8 cellular contexts compared by ENCODE assay signal in genomic region chr1:240492832-240493440, GRCh38.
DNase-seq lines count a peak whose midpoint lies in the region; ATAC-seq and TF ChIP-seq lines count a peak whose summit lies in the region.

No MANE protein-coding gene starts in this region.

- 69 to 70% methylated on average over 50 to 52 of the region's 52 CpGs for WGBS in lower leg skin, 2 donors

- TF ChIP-seq CTCF in lower leg skin (IDR thresholded peaks at IDR 0.05) = no peak
- no peak for TF ChIP-seq CTCF in GM10266 (IDR thresholded peaks at IDR 0.05; ENCODE audit: control insufficient read depth, insufficient read depth, low read depth, missing control alignments)

- DNase-seq in NCI-H2171 treated with DMSO at 0.1 percent for 48 hours (lab: John Stamatoyannopoulos, UW) (peak; percentile 13), NCI-H2171 (lab: John Stamatoyannopoulos, UW) (no peak), fibroblast of the conjunctiva (ENCODE audit: low read depth) (peak; percentile 42), retina (peak; percentile 56), lower leg skin (ENCODE audit: low spot score in 2 of 2) (no peak), GM10266 (ENCODE audit: extremely low spot score) (no peak)
- DNase-seq in activated CD4-positive, alpha-beta memory T cell treated with anti-CD3 and anti-CD28 coated beads for 36 hours = peak; percentile 30

- no peak for ATAC-seq in HG03159 (IDR thresholded peaks at IDR 0.05; ENCODE audit: unreplicated experiment)

- no peaks in the 10 kb centered on the region for H3K9me3 Mint-ChIP-seq in activated CD4-positive, alpha-beta memory T cell treated with anti-CD3 and anti-CD28 coated beads for 36 hours

- H3K27ac Mint-ChIP-seq in activated CD4-positive, alpha-beta memory T cell treated with anti-CD3 and anti-CD28 coated beads for 36 hours = no peak overlapping the region

- intact Hi-C loops in activated CD4-positive, alpha-beta memory T cell treated with anti-CD3 and anti-CD28 coated beads for 36 hours (cut with micrococcal nuclease) = no loop called here
- intact Hi-C loops in lower leg skin (cut with DNase I; ENCODE audit: low total_unique reads) = no loop called here

- CTCF ChIA-PET in activated CD4-positive, alpha-beta memory T cell treated with anti-CD3 and anti-CD28 coated beads for 36 hours (lab: Charles Lee) = no interaction called here

- H3K36me3 Mint-ChIP-seq in activated CD4-positive, alpha-beta memory T cell treated with anti-CD3 and anti-CD28 coated beads for 36 hours = peaks cover 1% of the 10 kb centered on the region

- no peaks in the 10 kb centered on the region for H3K4me1 Mint-ChIP-seq in activated CD4-positive, alpha-beta memory T cell treated with anti-CD3 and anti-CD28 coated beads for 36 hours (ENCODE audit: low read depth)

- H3K4me3 ChIP-seq in lower leg skin (ENCODE audit: low read depth, poor library complexity, severe bottlenecking) = no peak overlapping the region

- POLR2A ChIA-PET in activated CD4-positive, alpha-beta memory T cell treated with anti-CD3 and anti-CD28 coated beads for 36 hours (lab: Charles Lee) = no interaction called here

- H3K4me3 Mint-ChIP-seq in activated CD4-positive, alpha-beta memory T cell treated with anti-CD3 and anti-CD28 coated beads for 36 hours = peak overlapping the region; percentile 39

- H3K27me3 Mint-ChIP-seq in activated CD4-positive, alpha-beta memory T cell treated with anti-CD3 and anti-CD28 coated beads for 36 hours = no peaks in the 10 kb centered on the region

- TF ChIP-seq POLR2A in lower leg skin (IDR thresholded peaks at IDR 0.05) = no peak

Comparison
In these comparisons a context has a peak if more than half of its experiments do, and no peak if none do; other contexts are left out.
1. DNase-seq: peak in NCI-H2171 treated with DMSO at 0.1 percent for 48 hours (single experiment), activated CD4-positive, alpha-beta memory T cell treated with anti-CD3 and anti-CD28 coated beads for 36 hours (single experiment), fibroblast of the conjunctiva (single experiment) and retina (single experiment); none in NCI-H2171 (single experiment), lower leg skin (0 of 2) and GM10266 (single experiment).